Comparison of ENCODE assay signal across 8 cellular contexts in genomic region chr14:65102441-65103149, GRCh38. TPM values are rescaled to one million over a fixed set of nuclear protein-coding genes. Genes with fewer than 3 reads are reported as not detected.
DNase-seq lines count a peak whose midpoint lies in the region; ATAC-seq, FAIRE-seq and TF ChIP-seq lines count a peak whose summit lies in the region.

TSS of gene MAX (minus strand) at chr14:65102517. CDS start at chr14:65102339, 178 bp downstream.

- 0 to 1% (median 0%) methylated on average over 41 to 60 of the region's 61 CpGs for WGBS in psoas muscle, 3 donors

- FAIRE-seq in urothelium cell line (lab: Jason Lieb, UNC), result peak; percentile 99

- intact Hi-C loops in psoas muscle (cut with DNase I), result no loop called here

- TF ChIP-seq CTCF in right atrium auricular region (IDR thresholded peaks at IDR 0.05) (no peak), psoas muscle (IDR thresholded peaks at IDR 0.05) (no peak)

- TF ChIP-seq POLR2A in GM15510 (IDR thresholded peaks at IDR 0.05; ENCODE audit: borderline replicate concordance, extremely low read depth, insufficient read length), result peak; percentile 68

- H3K27ac ChIP-seq in right atrium auricular region (peak within 1 kb of the TSS; percentile 85 to 89), psoas muscle (peak within 1 kb of the TSS; percentile 93)

- H3K4me1 ChIP-seq in right atrium auricular region (peaks cover 0 to 46% of the 10 kb centered on the region in 2 donors), psoas muscle (peaks cover 39% of the 10 kb centered on the region)

- peak; percentile 89 for ATAC-seq in HG02885 (IDR thresholded peaks at IDR 0.05; ENCODE audit: poor library complexity, unreplicated experiment)
- ATAC-seq in psoas muscle, result peak; percentile 94 to 95 (median 94)

- H3K36me3 ChIP-seq in right atrium auricular region (no peaks in the 10 kb centered on the region), psoas muscle (ENCODE audit: insufficient read depth in 1 of 2, low read depth in 1 of 2) (peaks cover 0 to 14% of the 10 kb centered on the region in 2 donors)

- no peaks in the 10 kb centered on the region for H3K9me3 ChIP-seq in right atrium auricular region
- H3K9me3 ChIP-seq in psoas muscle, result no peaks in the 10 kb centered on the region

- H3K27me3 ChIP-seq in right atrium auricular region, result no peaks in the 10 kb centered on the region
- H3K27me3 ChIP-seq in psoas muscle (ENCODE audit: insufficient read depth in 3 of 3, low read length in 2 of 3), result no peaks in the 10 kb centered on the region

- peak; percentile 96 for DNase-seq in NCI-H187 (lab: John Stamatoyannopoulos, UW)
- DNase-seq in T-helper 2 cell, result peak; percentile 94 to 100 (median 98)
- peak; percentile 83 to 100 (median 99) for DNase-seq in anterior cingulate cortex (lab: John Stamatoyannopoulos, UW)
- peak; percentile 99 for DNase-seq in right atrium auricular region (ENCODE audit: low spot score)
- peak; percentile 98 to 99 for DNase-seq in psoas muscle
- DNase-seq in urothelium cell line (ENCODE audit: low spot score), result peak; percentile 100

- H3K4me3 ChIP-seq in right atrium auricular region (peak within 1 kb of the TSS; percentile 79), psoas muscle (peak within 1 kb of the TSS; percentile 94)

RNA-seq across cellular contexts. Expression of gene MAX, which starts in this region (rescaled TPM):
- total RNA-seq in right atrium auricular region (10 to 100 TPM; 37.0 to 67.5 TPM), psoas muscle (100 to 1,000 TPM in 1 of 4 donors, 10 to 100 TPM in 3; 44.7 to 115 (median 55.9) TPM)
- polyA plus RNA-seq in psoas muscle, result 10 to 100 TPM; 44.5 to 83.6 (median 50.6) TPM

Comparison
In these comparisons a context has a peak if more than half of its experiments do, and no peak if none do; other contexts are left out.
1. Peak in every context shown above with its lines: DNase-seq, ATAC-seq, H3K4me3 ChIP-seq and H3K27ac ChIP-seq.